20 cellular contexts compared by ENCODE assay signal in genomic region chr2:105447476-105447875, GRCh38. TPM values are rescaled to one million over a fixed set of nuclear protein-coding genes. Genes with fewer than 3 reads are reported as not detected.
DNase-seq lines count a peak whose midpoint lies in the region; ATAC-seq and TF ChIP-seq lines count a peak whose summit lies in the region.
"Had no signal": no experiment of that assay in that cellular context is flagged by ENCODE, and none has a peak within 500 bp of the region (broad histone marks: within the 10 kb centered on the region; RNA-seq: fewer than 3 reads in every experiment).

No MANE protein-coding gene starts in this region.

- DNase-seq in Calu3 (no peak), PC-3 (peak; percentile 91), epithelial cell of esophagus (ENCODE audit: low read depth) (peak; percentile 74), osteoblast (ENCODE audit: insufficient read length, low spot score, missing footprints) (no peak), CD1c-positive myeloid dendritic cell (ENCODE audit: extremely low spot score) (no peak)
- DNase-seq in effector memory CD4-positive, alpha-beta T cell = no peak
- no peak for DNase-seq in CD8-positive, alpha-beta memory T cell
- DNase-seq: C1 segment of cervical spinal cord, COR-L47, DMS79, GF-D8, GOT3, NCI-H1436 treated with DMSO at 0.1 percent for 48 hours, NCI-H2107, NCI-H226, NCI-H526, OCI-M1, SK-N-SH had no signal

- no peak for TF ChIP-seq EP300 in gastroesophageal sphincter (IDR thresholded peaks at IDR 0.05)

- H3K4me1 ChIP-seq in PC-3 (ENCODE audit: insufficient read depth, low read length) = peaks cover 40% of the 10 kb centered on the region
- H3K4me1 ChIP-seq in osteoblast (ENCODE audit: insufficient read depth, low read length) = peaks cover 12% of the 10 kb centered on the region
- peaks cover 0 to 13% (median 0%) of the 10 kb centered on the region in 3 donors for H3K4me1 ChIP-seq in gastroesophageal sphincter
- H3K4me1 ChIP-seq in effector memory CD4-positive, alpha-beta T cell (ENCODE audit: control insufficient read depth, insufficient read depth, low read length, poor library complexity, severe bottlenecking) = no peaks in the 10 kb centered on the region
- H3K4me1 ChIP-seq in CD8-positive, alpha-beta memory T cell (ENCODE audit: insufficient read depth, low read length) = no peaks in the 10 kb centered on the region

- H3K27ac ChIP-seq in PC-3 (ENCODE audit: low read length) (peak overlapping the region; percentile 68), osteoblast (ENCODE audit: low read depth, low read length) (peak overlapping the region; percentile 13), gastroesophageal sphincter (no peak overlapping the region)
- H3K27ac ChIP-seq in effector memory CD4-positive, alpha-beta T cell (ENCODE audit: insufficient read depth, low read length, poor library complexity, severe bottlenecking) = no peak overlapping the region
- H3K27ac ChIP-seq in CD8-positive, alpha-beta memory T cell (ENCODE audit: low read depth, low read length) = no peak overlapping the region

- H4K20me1 ChIP-seq in PC-3 (ENCODE audit: low read length) = no peaks in the 10 kb centered on the region
- no peaks in the 10 kb centered on the region for H4K20me1 ChIP-seq in osteoblast (ENCODE audit: insufficient read depth, low read length)

- TF ChIP-seq CTCF in Calu3 (IDR thresholded peaks at IDR 0.05; ENCODE audit: unreplicated experiment) = no peak
- TF ChIP-seq CTCF in PC-3 (conservative IDR thresholded peaks at IDR 0.05; ENCODE audit: low read depth, low read length) = no peak
- no peak for TF ChIP-seq CTCF in epithelial cell of esophagus (IDR thresholded peaks at IDR 0.05; ENCODE audit: insufficient read depth, low read depth, low read length, missing control alignments)
- TF ChIP-seq CTCF in osteoblast (IDR thresholded peaks at IDR 0.05; ENCODE audit: extremely low read depth, low read depth, low read length) = no peak
- no peak for TF ChIP-seq CTCF in gastroesophageal sphincter (IDR thresholded peaks at IDR 0.05)

- CTCF ChIA-PET in Calu3 (lab: Charles Lee) = no interaction called here
- CTCF ChIA-PET in PC-3 (lab: Charles Lee) = no interaction called here
- CTCF ChIA-PET in CD8-positive, alpha-beta memory T cell (lab: Charles Lee) = no interaction called here

- H3K9me3 ChIP-seq in PC-3 (ENCODE audit: low read length) (no peaks in the 10 kb centered on the region), osteoblast (ENCODE audit: low read depth, low read length) (no peaks in the 10 kb centered on the region), gastroesophageal sphincter (no peaks in the 10 kb centered on the region)
- no peaks in the 10 kb centered on the region for H3K9me3 ChIP-seq in effector memory CD4-positive, alpha-beta T cell (ENCODE audit: control insufficient read depth, low read length)
- H3K9me3 ChIP-seq in CD8-positive, alpha-beta memory T cell (ENCODE audit: low read length) = no peaks in the 10 kb centered on the region
- H3K9me3 ChIP-seq: SK-N-SH had no signal

- peak overlapping the region; percentile 16 for H3K4me2 ChIP-seq in PC-3 (ENCODE audit: low read length)
- H3K4me2 ChIP-seq in osteoblast (ENCODE audit: insufficient read depth, low read length) = no peak overlapping the region
- H3K4me2 ChIP-seq: SK-N-SH had no signal

- H3K4me1 Mint-ChIP-seq in Calu3 (ENCODE audit: low read depth, unreplicated experiment) = peaks cover 57% of the 10 kb centered on the region
- H3K4me1 Mint-ChIP-seq in CD8-positive, alpha-beta memory T cell = no peaks in the 10 kb centered on the region

- no peaks in the 10 kb centered on the region for H3K27me3 Mint-ChIP-seq in Calu3 (ENCODE audit: unreplicated experiment)
- peaks cover 21 to 55% of the 10 kb centered on the region in 2 donors for H3K27me3 Mint-ChIP-seq in CD8-positive, alpha-beta memory T cell

- no peaks in the 10 kb centered on the region for H3F3A ChIP-seq in PC-3 (ENCODE audit: low read length, unreplicated experiment)

- POLR2A ChIA-PET in PC-3 (lab: Charles Lee; ENCODE audit: unreplicated experiment) = no interaction called here
- POLR2A ChIA-PET in CD8-positive, alpha-beta memory T cell (lab: Charles Lee) = no interaction called here

- intact Hi-C loops in Calu3 (cut with micrococcal nuclease; ENCODE audit: unreplicated experiment) = no loop called here
- intact Hi-C loops in PC-3 (cut with micrococcal nuclease) = no loop called here

- no peaks in the 10 kb centered on the region for H3K9me2 ChIP-seq in PC-3 (replicated peaks; ENCODE audit: low read length)
- H3K9me2 ChIP-seq: SK-N-SH had no signal

- ATAC-seq in PC-3 (peak; percentile 48), gastroesophageal sphincter (no peak)
- ATAC-seq: Right ventricle myocardium inferior had no signal

- H3K79me2 ChIP-seq in PC-3 (ENCODE audit: low read length) (no peaks in the 10 kb centered on the region), osteoblast (ENCODE audit: insufficient read depth, low read length) (no peaks in the 10 kb centered on the region)

- H3K36me3 ChIP-seq in PC-3 (ENCODE audit: low read depth, low read length) = no peaks in the 10 kb centered on the region
- H3K36me3 ChIP-seq in osteoblast (ENCODE audit: insufficient read depth, low read length) = no peaks in the 10 kb centered on the region
- no peaks in the 10 kb centered on the region for H3K36me3 ChIP-seq in gastroesophageal sphincter
- H3K36me3 ChIP-seq in effector memory CD4-positive, alpha-beta T cell (ENCODE audit: control insufficient read depth, insufficient read depth, low read length) = no peaks in the 10 kb centered on the region
- no peaks in the 10 kb centered on the region for H3K36me3 ChIP-seq in CD8-positive, alpha-beta memory T cell (ENCODE audit: insufficient read depth, low read length)

- H3K9ac ChIP-seq in PC-3 (ENCODE audit: low read length) = no peak overlapping the region; the same call in 1 of the 2 replicates
- H3K9ac ChIP-seq: SK-N-SH had no signal

- H3K36me3 Mint-ChIP-seq in Calu3 (ENCODE audit: insufficient read depth, unreplicated experiment) = no peaks in the 10 kb centered on the region
- H3K36me3 Mint-ChIP-seq in CD8-positive, alpha-beta memory T cell = no peaks in the 10 kb centered on the region

- H2AFZ ChIP-seq in PC-3 (ENCODE audit: low read length) = no peak overlapping the region
- no peak overlapping the region for H2AFZ ChIP-seq in osteoblast (ENCODE audit: low read length)

- H3K4me3 ChIP-seq in PC-3 (ENCODE audit: low read length) (no peak overlapping the region), epithelial cell of esophagus (ENCODE audit: low read length) (no peak overlapping the region), osteoblast (ENCODE audit: insufficient read depth, low read length) (no peak overlapping the region), gastroesophageal sphincter (no peak overlapping the region)
- no peak overlapping the region for H3K4me3 ChIP-seq in effector memory CD4-positive, alpha-beta T cell (ENCODE audit: insufficient read depth, low read depth, low read length, poor library complexity, severe bottlenecking)
- no peak overlapping the region for H3K4me3 ChIP-seq in CD8-positive, alpha-beta memory T cell (ENCODE audit: low read length)

- H3K27me3 ChIP-seq in PC-3 (ENCODE audit: low read length) (no peaks in the 10 kb centered on the region), osteoblast (ENCODE audit: insufficient read depth, low read length) (no peaks in the 10 kb centered on the region), gastroesophageal sphincter (no peaks in the 10 kb centered on the region)
- H3K27me3 ChIP-seq in effector memory CD4-positive, alpha-beta T cell (replicated peaks; ENCODE audit: control insufficient read depth, insufficient read depth, low read length, poor library complexity, severe bottlenecking) = no peaks in the 10 kb centered on the region
- no peaks in the 10 kb centered on the region for H3K27me3 ChIP-seq in CD8-positive, alpha-beta memory T cell (ENCODE audit: insufficient read depth, low read length, poor library complexity, severe bottlenecking)

- WGBS in gastroesophageal sphincter (ENCODE audit: low coverage in 1 of 2), 2 donors = 91 to 100% methylated on average over 1 to 4 of the region's 4 CpGs

- H3K27ac Mint-ChIP-seq in Calu3 (ENCODE audit: unreplicated experiment) = peak overlapping the region; percentile 9
- no peak overlapping the region for H3K27ac Mint-ChIP-seq in CD8-positive, alpha-beta memory T cell

- BruUV-seq in Calu3 (replicated peaks; lab: Mats Ljungman, UMichigan) = no TSS peak
- BruUV-seq in PC-3 (replicated peaks; lab: Mats Ljungman, UMichigan) = no TSS peak

- no peak for TF ChIP-seq POLR2A in gastroesophageal sphincter (IDR thresholded peaks at IDR 0.05)

- H3K9me3 Mint-ChIP-seq in Calu3 (ENCODE audit: low read depth, unreplicated experiment) = no peaks in the 10 kb centered on the region
- no peaks in the 10 kb centered on the region for H3K9me3 Mint-ChIP-seq in CD8-positive, alpha-beta memory T cell

- no peak overlapping the region for H3K4me3 Mint-ChIP-seq in Calu3 (ENCODE audit: low read depth, unreplicated experiment)
- H3K4me3 Mint-ChIP-seq in CD8-positive, alpha-beta memory T cell = no peak overlapping the region

RNA-seq across cellular contexts. Expression of gene FHL2, which starts 48.6 kb away (rescaled TPM):
- total RNA-seq in Calu3 (2022) = 51.9 and 67.4 TPM in 2 replicates
- total RNA-seq in PC-3 (2014; rRNA removed) = 118 and 125 TPM in 2 replicates
- 566 and 568 TPM in 2 replicates for total RNA-seq in osteoblast
- total RNA-seq in gastroesophageal sphincter = 100 to 1,000 TPM in 3 of 4 donors, 10 to 100 TPM in 1; 93.9 to 150 (median 109) TPM
- total RNA-seq in CD8-positive, alpha-beta memory T cell = 1 to 10 TPM; 3.3 to 3.5 TPM
- polyA plus RNA-seq in CD8-positive, alpha-beta memory T cell = 0.69 TPM

Comparison
In these comparisons a context has a peak if more than half of its experiments do, and no peak if none do; other contexts are left out.
1. DNase-seq: peak in PC-3 (single experiment) and epithelial cell of esophagus (single experiment); none in Calu3 (single experiment), osteoblast (single experiment), CD1c-positive myeloid dendritic cell (single experiment), effector memory CD4-positive, alpha-beta T cell (0 of 3) and CD8-positive, alpha-beta memory T cell (0 of 5).
2. H3K27ac ChIP-seq: peak in PC-3 (single experiment) and osteoblast (single experiment); none in gastroesophageal sphincter (0 of 4), effector memory CD4-positive, alpha-beta T cell (single experiment) and CD8-positive, alpha-beta memory T cell (single experiment).
3. RNA of gene FHL2, which starts 48.6 kb away (total RNA-seq): 566 to 568 TPM in osteoblast, 118 to 125 TPM in PC-3, 93.9 to 150 TPM in gastroesophageal sphincter and 51.9 to 67.4 TPM in Calu3; 3.3 to 3.5 TPM in CD8-positive, alpha-beta memory T cell; every median in the first group is over 10 times any median in the second.